Comparison of ENCODE assay signal across 1 cellular context in genomic region chr19:7894612-7895309, GRCh38.
TF ChIP-seq lines count a peak whose summit lies in the region.

No MANE protein-coding gene starts in this region.

TF ChIP-seq in K562, 482 proteins besides CTCF, POLR2A, EP300 and RAD21:
- 0 out of 2 replicates have a peak, but pooled peaks have one; percentile 34 for TF ChIP-seq POLR2G (IDR thresholded peaks at IDR 0.05; ENCODE audit: low read depth, low read length)
- no peak for TF ChIP-seq MCM7 (IDR thresholded peaks at IDR 0.05)
